In the genomic region with DNA sequence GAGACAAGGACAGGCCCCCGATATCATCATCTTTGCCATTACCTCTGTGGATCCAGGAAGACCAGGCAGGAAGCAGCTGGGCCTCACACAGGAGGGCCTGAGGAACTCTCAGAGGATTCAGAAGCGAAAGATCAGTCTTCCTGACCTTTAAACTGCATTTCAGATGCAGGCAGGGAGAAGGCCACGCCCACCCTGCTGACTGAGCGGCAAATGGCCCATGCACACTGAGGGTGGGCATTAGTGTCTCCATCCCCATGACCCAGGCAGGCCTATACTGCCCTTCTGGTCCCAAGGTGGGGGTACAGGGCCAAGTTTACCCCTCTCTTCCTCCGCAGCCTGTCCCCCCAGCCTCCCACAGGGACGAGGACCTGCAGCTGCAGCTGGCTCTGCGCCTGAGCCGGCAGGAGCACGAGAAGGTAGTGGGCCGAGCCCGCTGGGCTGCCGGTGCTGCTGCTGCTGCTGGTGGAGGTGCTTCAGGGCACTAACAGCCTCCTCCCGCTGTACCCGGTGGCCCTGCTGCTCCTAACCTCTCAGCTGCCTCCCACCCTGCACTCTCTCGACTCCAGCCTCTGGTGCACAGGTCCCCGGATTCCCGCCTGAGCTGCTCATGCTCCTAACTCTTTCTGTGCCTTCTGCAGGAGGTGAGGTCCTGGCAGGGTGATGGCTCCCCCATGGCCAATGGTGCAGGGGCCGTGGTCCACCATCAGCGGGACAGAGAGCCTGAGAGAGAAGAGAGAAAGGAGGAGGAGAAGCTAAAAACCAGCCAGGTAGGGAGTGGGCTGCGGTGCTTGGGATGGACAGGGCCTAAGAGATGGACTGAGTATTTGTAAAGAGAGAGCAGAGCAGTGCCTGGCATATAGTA, we compare ENCODE assay signal across 1 cellular context.
TF ChIP-seq lines count a peak whose summit lies in the region.

No MANE protein-coding gene starts in this region.

TF ChIP-seq in WTC11, 78 proteins besides CTCF, POLR2A, EP300 and RAD21:
- no peak for TF ChIP-seq TCF7 (CRISPR knock-in tag; IDR thresholded peaks at IDR 0.05; ENCODE audit: low read depth)
- no peak for TF ChIP-seq MXD4 (CRISPR knock-in tag; IDR thresholded peaks at IDR 0.05; ENCODE audit: borderline replicate concordance)
- TF ChIP-seq ZNF232 (CRISPR knock-in tag; IDR thresholded peaks at IDR 0.05), result no peak
- no peak for TF ChIP-seq TEAD4 (CRISPR knock-in tag; IDR thresholded peaks at IDR 0.05)
- no peak for TF ChIP-seq SOX15 (CRISPR knock-in tag; IDR thresholded peaks at IDR 0.05)
- TF ChIP-seq NR3C1 (CRISPR knock-in tag; conservative IDR thresholded peaks at IDR 0.05; ENCODE audit: low read depth), result no peak
- no peak for TF ChIP-seq OVOL2 (CRISPR knock-in tag; IDR thresholded peaks at IDR 0.05; ENCODE audit: borderline replicate concordance)
